25 cellular contexts compared by ENCODE assay signal in genomic region chr5:10423009-10423408, GRCh38. TPM values are rescaled to one million over a fixed set of nuclear protein-coding genes. Genes with fewer than 3 reads are reported as not detected.
DNase-seq lines count a peak whose midpoint lies in the region; ATAC-seq and TF ChIP-seq lines count a peak whose summit lies in the region.
"Had no signal": no experiment of that assay in that cellular context is flagged by ENCODE, and none has a peak within 500 bp of the region (broad histone marks: within the 10 kb centered on the region; RNA-seq: fewer than 3 reads in every experiment).

No MANE protein-coding gene starts in this region.

- no peaks in the 10 kb centered on the region for H3K27me3 ChIP-seq in CD4-positive, alpha-beta memory T cell (ENCODE audit: insufficient read depth, low read length)
- H3K27me3 ChIP-seq: gastrocnemius medialis, suprapubic skin had no signal

- no peak for TF ChIP-seq CTCF in endothelial cell (IDR thresholded peaks at IDR 0.05; ENCODE audit: unreplicated experiment)

- H3K27me3 Mint-ChIP-seq in activated naive CD8-positive, alpha-beta T cell treated with anti-CD3 and anti-CD28 coated beads, Interleukin-2, amount 10 ng/mL, durations not matched to agents 7 days and 5 days, result no peaks in the 10 kb centered on the region
- H3K27me3 Mint-ChIP-seq in activated naive CD8-positive, alpha-beta T cell treated with anti-CD3 and anti-CD28 coated beads, Interleukin-2, amount 50 U/mL, for 24 hours, result no peaks in the 10 kb centered on the region
- no peaks in the 10 kb centered on the region for H3K27me3 Mint-ChIP-seq in endothelial cell (ENCODE audit: unreplicated experiment)
- no peaks in the 10 kb centered on the region for H3K27me3 Mint-ChIP-seq in stimulated activated memory B cell treated with anti-CD40 and anti-IgM and Interleukin-4, amounts not matched to agents 10 μg/mL and 1 μg/mL and 100 μg/mL, for 72 hours
- H3K27me3 Mint-ChIP-seq in CD4-positive, alpha-beta memory T cell, result no peaks in the 10 kb centered on the region

- no peak overlapping the region for H3K4me3 ChIP-seq in SK-N-MC
- H3K4me3 ChIP-seq in CD4-positive, alpha-beta memory T cell (ENCODE audit: low read length in 2 of 2), result no peak overlapping the region
- H3K4me3 ChIP-seq: A549, gastrocnemius medialis, HAP-1, suprapubic skin had no signal

- no peak for ATAC-seq in activated naive CD8-positive, alpha-beta T cell treated with anti-CD3 and anti-CD28 coated beads, Interleukin-2, amount 10 ng/mL, durations not matched to agents 7 days and 5 days (ENCODE audit: low read depth)
- no peak for ATAC-seq in activated naive CD8-positive, alpha-beta T cell treated with anti-CD3 and anti-CD28 coated beads, Interleukin-2, amount 50 U/mL, for 24 hours
- no peak for ATAC-seq in stimulated activated memory B cell treated with anti-CD40 and anti-IgM and Interleukin-4, amounts not matched to agents 10 μg/mL and 1 μg/mL and 100 μg/mL, for 72 hours
- ATAC-seq: A549; activated CD8-positive, alpha-beta T cell treated with anti-CD3 and anti-CD28 coated beads, Interleukin-2, amount 10 ng/mL, durations not matched to agents 7 days and 5 days; activated naive CD4-positive, alpha-beta T cell treated with anti-CD3 and anti-CD28 coated beads, Interleukin-2, amount 50 U/mL, for 72 hours; gastrocnemius medialis; left cardiac atrium; PC-3 had no signal

- no peak overlapping the region for H3K9ac ChIP-seq in SK-N-MC (ENCODE audit: insufficient read length)

- H3K27ac ChIP-seq in SK-N-MC, result peak overlapping the region; percentile 69
- no peak overlapping the region for H3K27ac ChIP-seq in CD4-positive, alpha-beta memory T cell (ENCODE audit: low read depth, low read length)
- H3K27ac ChIP-seq: suprapubic skin had no signal

- DNase-seq in activated naive CD8-positive, alpha-beta T cell treated with anti-CD3 and anti-CD28 coated beads, Interleukin-2, amount 10 ng/mL, durations not matched to agents 7 days and 5 days, result no peak
- no peak for DNase-seq in activated naive CD8-positive, alpha-beta T cell treated with anti-CD3 and anti-CD28 coated beads, Interleukin-2, amount 50 U/mL, for 24 hours
- DNase-seq in SK-N-MC (ENCODE audit: low read depth, low spot score) (no peak), endothelial cell (ENCODE audit: low spot score) (no peak), amygdala (lab: John Stamatoyannopoulos, UW) (no peak), NCI-H345 (lab: John Stamatoyannopoulos, UW) (no peak)
- no peak for DNase-seq in CD4-positive, alpha-beta memory T cell
- DNase-seq: activated CD8-positive, alpha-beta T cell treated with anti-CD3 and anti-CD28 coated beads, Interleukin-2, amount 10 ng/mL, durations not matched to agents 7 days and 5 days; activated T-cell treated with anti-CD3 and anti-CD28 coated beads, Interleukin-2, amount 50 U/mL, for 48 hours; C1 segment of cervical spinal cord; gastrocnemius medialis; left cardiac atrium; midbrain; NCI-H1048; NCI-H2029 treated with DMSO at 0.1 percent for 48 hours; NCI-H524; PC-3; SHP77 treated with DMSO at 0.1 percent for 48 hours; stimulated activated CD8-positive, alpha-beta memory T cell treated with anti-CD3 and anti-CD28 coated beads, Interleukin-4, amount 100 ng/mL, for 48 hours had no signal

- no peaks in the 10 kb centered on the region for H3K9me3 Mint-ChIP-seq in activated naive CD8-positive, alpha-beta T cell treated with anti-CD3 and anti-CD28 coated beads, Interleukin-2, amount 10 ng/mL, durations not matched to agents 7 days and 5 days
- H3K9me3 Mint-ChIP-seq in activated naive CD8-positive, alpha-beta T cell treated with anti-CD3 and anti-CD28 coated beads, Interleukin-2, amount 50 U/mL, for 24 hours, result no peaks in the 10 kb centered on the region
- H3K9me3 Mint-ChIP-seq in endothelial cell (ENCODE audit: unreplicated experiment), result no peaks in the 10 kb centered on the region
- no peaks in the 10 kb centered on the region for H3K9me3 Mint-ChIP-seq in stimulated activated memory B cell treated with anti-CD40 and anti-IgM and Interleukin-4, amounts not matched to agents 10 μg/mL and 1 μg/mL and 100 μg/mL, for 72 hours
- H3K9me3 Mint-ChIP-seq in CD4-positive, alpha-beta memory T cell, result no peaks in the 10 kb centered on the region
- H3K9me3 Mint-ChIP-seq: activated naive CD4-positive, alpha-beta T cell treated with anti-CD3 and anti-CD28 coated beads, Interleukin-2, amount 50 U/mL, for 72 hours; T-helper 2 cell treated with Interferon-gamma antibody and Interleukin-4, amounts not matched to agents 5 μg/mL and 100 μg/mL, for 36 hours had no signal

- H3K4me1 ChIP-seq in CD4-positive, alpha-beta memory T cell (ENCODE audit: insufficient read depth, low read length), result no peaks in the 10 kb centered on the region
- H3K4me1 ChIP-seq: gastrocnemius medialis, HAP-1, suprapubic skin had no signal

- POLR2A ChIA-PET in activated naive CD8-positive, alpha-beta T cell treated with anti-CD3 and anti-CD28 coated beads, Interleukin-2, amount 10 ng/mL, durations not matched to agents 7 days and 5 days (lab: Charles Lee), result interaction anchor here (1.0 to 2.1 kb wide), 2 partner anchors 66 to 70 kb away, joined by 3 to 9 read pairs; partner anchors contain the start of gene MARCHF6
- POLR2A ChIA-PET in CD4-positive, alpha-beta memory T cell (lab: Charles Lee; ENCODE audit: partially characterized antibody), result no interaction called here

- intact Hi-C loops in CD4-positive, alpha-beta memory T cell (cut with micrococcal nuclease), result loop anchor here (5.0 kb wide), 1 partner anchor 141 kb away; no protein-coding TSS in a partner anchor

- peaks cover 96% of the 10 kb centered on the region for H3K36me3 ChIP-seq in SK-N-MC (ENCODE audit: insufficient read depth, low read length)
- H3K36me3 ChIP-seq in CD4-positive, alpha-beta memory T cell (ENCODE audit: insufficient read depth, low read length), result peaks cover 59% of the 10 kb centered on the region

- H3K9me3 ChIP-seq in SK-N-MC (ENCODE audit: low read depth, low read length), result no peaks in the 10 kb centered on the region
- no peaks in the 10 kb centered on the region for H3K9me3 ChIP-seq in CD4-positive, alpha-beta memory T cell (ENCODE audit: control insufficient read depth in 1 of 2, low read length in 2 of 2)
- H3K9me3 ChIP-seq: A549, gastrocnemius medialis, HAP-1, suprapubic skin had no signal

- H3K36me3 Mint-ChIP-seq in activated naive CD8-positive, alpha-beta T cell treated with anti-CD3 and anti-CD28 coated beads, Interleukin-2, amount 10 ng/mL, durations not matched to agents 7 days and 5 days, result peaks cover 35% of the 10 kb centered on the region
- peaks cover 62% of the 10 kb centered on the region for H3K36me3 Mint-ChIP-seq in activated naive CD8-positive, alpha-beta T cell treated with anti-CD3 and anti-CD28 coated beads, Interleukin-2, amount 50 U/mL, for 24 hours (ENCODE audit: low read depth)
- peaks cover 26% of the 10 kb centered on the region for H3K36me3 Mint-ChIP-seq in endothelial cell (ENCODE audit: low read depth, unreplicated experiment)
- H3K36me3 Mint-ChIP-seq in stimulated activated memory B cell treated with anti-CD40 and anti-IgM and Interleukin-4, amounts not matched to agents 10 μg/mL and 1 μg/mL and 100 μg/mL, for 72 hours, result peaks cover 58% of the 10 kb centered on the region
- peaks cover 61 to 90% of the 10 kb centered on the region in 2 donors for H3K36me3 Mint-ChIP-seq in CD4-positive, alpha-beta memory T cell

- CTCF ChIA-PET in CD4-positive, alpha-beta memory T cell (lab: Charles Lee; ENCODE audit: partially characterized antibody), result interaction anchor here (0.7 to 4.4 kb wide), 4 partner anchors 110 to 204 kb away, joined by 3 to 20 read pairs (median 6); no protein-coding TSS in a partner anchor

- H3K4me3 Mint-ChIP-seq in activated naive CD8-positive, alpha-beta T cell treated with anti-CD3 and anti-CD28 coated beads, Interleukin-2, amount 10 ng/mL, durations not matched to agents 7 days and 5 days, result no peak overlapping the region
- no peak overlapping the region for H3K4me3 Mint-ChIP-seq in activated naive CD8-positive, alpha-beta T cell treated with anti-CD3 and anti-CD28 coated beads, Interleukin-2, amount 50 U/mL, for 24 hours
- no peak overlapping the region for H3K4me3 Mint-ChIP-seq in endothelial cell (ENCODE audit: unreplicated experiment)
- no peak overlapping the region for H3K4me3 Mint-ChIP-seq in stimulated activated memory B cell treated with anti-CD40 and anti-IgM and Interleukin-4, amounts not matched to agents 10 μg/mL and 1 μg/mL and 100 μg/mL, for 72 hours
- H3K4me3 Mint-ChIP-seq in CD4-positive, alpha-beta memory T cell, result no peak overlapping the region
- H3K4me3 Mint-ChIP-seq: activated CD8-positive, alpha-beta T cell treated with anti-CD3 and anti-CD28 coated beads, Interleukin-2, amount 10 ng/mL, durations not matched to agents 7 days and 5 days; T-helper 2 cell treated with Interferon-gamma antibody and Interleukin-4, amounts not matched to agents 5 μg/mL and 100 μg/mL, for 36 hours had no signal

- H3K4me1 Mint-ChIP-seq in activated naive CD8-positive, alpha-beta T cell treated with anti-CD3 and anti-CD28 coated beads, Interleukin-2, amount 10 ng/mL, durations not matched to agents 7 days and 5 days, result peaks cover 25% of the 10 kb centered on the region
- H3K4me1 Mint-ChIP-seq in activated naive CD8-positive, alpha-beta T cell treated with anti-CD3 and anti-CD28 coated beads, Interleukin-2, amount 50 U/mL, for 24 hours, result peaks cover 36% of the 10 kb centered on the region
- H3K4me1 Mint-ChIP-seq in endothelial cell (ENCODE audit: unreplicated experiment), result peaks cover 32% of the 10 kb centered on the region
- peaks cover 15% of the 10 kb centered on the region for H3K4me1 Mint-ChIP-seq in stimulated activated memory B cell treated with anti-CD40 and anti-IgM and Interleukin-4, amounts not matched to agents 10 μg/mL and 1 μg/mL and 100 μg/mL, for 72 hours
- H3K4me1 Mint-ChIP-seq in CD4-positive, alpha-beta memory T cell, result peaks cover 9 to 33% (median 12%) of the 10 kb centered on the region in 4 donors

- H3K27ac Mint-ChIP-seq in activated naive CD8-positive, alpha-beta T cell treated with anti-CD3 and anti-CD28 coated beads, Interleukin-2, amount 10 ng/mL, durations not matched to agents 7 days and 5 days, result peak overlapping the region; percentile 40
- no peak overlapping the region for H3K27ac Mint-ChIP-seq in activated naive CD8-positive, alpha-beta T cell treated with anti-CD3 and anti-CD28 coated beads, Interleukin-2, amount 50 U/mL, for 24 hours
- peak overlapping the region; percentile 80 for H3K27ac Mint-ChIP-seq in endothelial cell (ENCODE audit: unreplicated experiment)
- H3K27ac Mint-ChIP-seq in stimulated activated memory B cell treated with anti-CD40 and anti-IgM and Interleukin-4, amounts not matched to agents 10 μg/mL and 1 μg/mL and 100 μg/mL, for 72 hours, result peak overlapping the region; percentile 36
- peak overlapping the region in 3 of 7 donors; percentile 1 to 57 (median 53) for H3K27ac Mint-ChIP-seq in CD4-positive, alpha-beta memory T cell
- H3K27ac Mint-ChIP-seq: activated CD8-positive, alpha-beta T cell treated with anti-CD3 and anti-CD28 coated beads, Interleukin-2, amount 10 ng/mL, durations not matched to agents 7 days and 5 days; activated naive CD4-positive, alpha-beta T cell treated with anti-CD3 and anti-CD28 coated beads, Interleukin-2, amount 50 U/mL, for 72 hours; T-helper 2 cell treated with Interferon-gamma antibody and Interleukin-4, amounts not matched to agents 5 μg/mL and 100 μg/mL, for 36 hours had no signal

RNA-seq across cellular contexts. Expression of gene ROPN1L, which starts 18.7 kb away (rescaled TPM):
- total RNA-seq in activated naive CD8-positive, alpha-beta T cell treated with anti-CD3 and anti-CD28 coated beads, Interleukin-2, amount 10 ng/mL, durations not matched to agents 7 days and 5 days, result 1 to 10 TPM; 1.4 to 1.5 TPM
- total RNA-seq in endothelial cell (ENCODE audit: unreplicated experiment), result 4.0 TPM
- total RNA-seq in CD4-positive, alpha-beta memory T cell, result under 1 TPM; 0.42 to 0.47 TPM
- 1 to 10 TPM; 3.8 to 6.5 TPM for polyA plus RNA-seq in CD4-positive, alpha-beta memory T cell
